35 cellular contexts compared by ENCODE assay signal in genomic region chr4:182219400-182219799, GRCh38. TPM values are rescaled to one million over a fixed set of nuclear protein-coding genes. Genes with fewer than 3 reads are reported as not detected.
A peak's percentile ranks its signal among the peaks of the same experiment; 100 is the strongest.
DNase-seq lines count a peak whose midpoint lies in the region; ATAC-seq, FAIRE-seq and TF ChIP-seq lines count a peak whose summit lies in the region.
"Had no signal": no experiment of that assay in that cellular context is flagged by ENCODE, and none has a peak within 500 bp of the region (broad histone marks: within the 10 kb centered on the region; RNA-seq: fewer than 3 reads in every experiment).

No MANE protein-coding gene starts in this region.

- H3K27ac ChIP-seq in astrocyte (ENCODE audit: low read depth, low read length) = peak overlapping the region; percentile 10
- H3K27ac ChIP-seq in CD8-positive, alpha-beta T cell (ENCODE audit: low read depth, low read length) = no peak overlapping the region
- H3K27ac ChIP-seq: BLaER1, lower lobe of right lung, parathyroid adenoma, right lobe of liver, thoracic aorta, uterus had no signal

- no peak overlapping the region for H2AFZ ChIP-seq in astrocyte (ENCODE audit: low read depth, low read length)
- H2AFZ ChIP-seq: parathyroid adenoma had no signal

- H3K36me3 ChIP-seq in astrocyte (ENCODE audit: insufficient read depth, low read length) = no peaks in the 10 kb centered on the region
- no peaks in the 10 kb centered on the region for H3K36me3 ChIP-seq in CD8-positive, alpha-beta T cell (ENCODE audit: insufficient read depth, low read length)
- H3K36me3 ChIP-seq: BLaER1, lower lobe of right lung, right lobe of liver, thoracic aorta, uterus had no signal

- TF ChIP-seq CTCF in astrocyte (IDR thresholded peaks at IDR 0.05; ENCODE audit: insufficient read depth, low read depth, low read length) (no peak), GM10248 (IDR thresholded peaks at IDR 0.05; ENCODE audit: control extremely low read depth, extremely low read depth, low read depth, missing control alignments) (no peak)
- no peak for TF ChIP-seq CTCF in CD8-positive, alpha-beta T cell (IDR thresholded peaks at IDR 0.05)

- FAIRE-seq in astrocyte (lab: Jason Lieb, UNC) = no peak
- FAIRE-seq: islet of Langerhans had no signal

- peaks cover 7% of the 10 kb centered on the region for H3K4me1 ChIP-seq in astrocyte (ENCODE audit: insufficient read depth, low read length)
- no peaks in the 10 kb centered on the region for H3K4me1 ChIP-seq in CD8-positive, alpha-beta T cell (ENCODE audit: insufficient read depth, low read length)
- H3K4me1 ChIP-seq: BLaER1, lower lobe of right lung, parathyroid adenoma, uterus had no signal

- POLR2A ChIA-PET in CD8-positive, alpha-beta T cell (lab: Charles Lee) = no interaction called here
- POLR2A ChIA-PET in GM10248 (lab: Yijun Ruan, JAX) = no interaction called here

- no peak overlapping the region for H3K9ac ChIP-seq in astrocyte (ENCODE audit: low read length)
- H3K9ac ChIP-seq: BLaER1, parathyroid adenoma had no signal

- peak overlapping the region; percentile 26 for H3K4me2 ChIP-seq in astrocyte (ENCODE audit: low read length)
- H3K4me2 ChIP-seq: BLaER1 had no signal

- H3K27me3 ChIP-seq in astrocyte (ENCODE audit: insufficient read depth, low read length) = no peaks in the 10 kb centered on the region
- H3K27me3 ChIP-seq in CD8-positive, alpha-beta T cell (ENCODE audit: insufficient read depth, low read length) = no peaks in the 10 kb centered on the region
- H3K27me3 ChIP-seq: BLaER1, right lobe of liver, uterus had no signal

- H4K20me1 ChIP-seq in astrocyte (ENCODE audit: insufficient read depth, low read length) = no peaks in the 10 kb centered on the region
- H4K20me1 ChIP-seq: BLaER1 had no signal

- intact Hi-C loops in CD8-positive, alpha-beta T cell (cut with DNase I, micrococcal nuclease) = no loop called here

- peak; percentile 55 for DNase-seq in EL
- peak; percentile 65 for DNase-seq in M059J (ENCODE audit: low read depth)
- DNase-seq in astrocyte (ENCODE audit: low read depth) = peak; percentile 64
- peak; percentile 69 for DNase-seq in iris pigment epithelial cell (ENCODE audit: low read depth)
- no peak for DNase-seq in DMS 273 (lab: John Stamatoyannopoulos, UW; ENCODE audit: unreplicated experiment)
- no peak for DNase-seq in CD8-positive, alpha-beta T cell
- DNase-seq in GM10248 (ENCODE audit: extremely low spot score) = no peak
- DNase-seq: activated naive CD4-positive, alpha-beta T cell treated with anti-CD3 and anti-CD28 coated beads, Interleukin-2, amount 10 ng/mL, durations not matched to agents 7 days and 5 days; anterior cingulate cortex; Caco-2; cerebellar nuclear complex; DMS79 treated with DMSO at 0.1 percent for 48 hours; foreskin melanocyte; HCEC 1CT; hippocampal formation; lower lobe of right lung; MM.1S; mucosa of descending colon; NCI-H1436; NCI-H2107; NCI-H510A; right lobe of liver; stimulated activated CD4-positive, alpha-beta T cell treated with anti-CD3 and anti-CD28 coated beads, Interleukin-4, amount 100 ng/mL, for 4 hours; stimulated activated naive CD4-positive, alpha-beta T cell treated with Interleukin-2 at 50 U/mL for 16 hours; uterus had no signal

- no peak overlapping the region for H3K4me3 Mint-ChIP-seq in astrocyte (ENCODE audit: unreplicated experiment)
- H3K4me3 Mint-ChIP-seq in CD8-positive, alpha-beta T cell = no peak overlapping the region
- H3K4me3 Mint-ChIP-seq: activated naive CD4-positive, alpha-beta T cell treated with anti-CD3 and anti-CD28 coated beads, Interleukin-2, amount 10 ng/mL, durations not matched to agents 7 days and 5 days; activated T-helper 1 cell treated with anti-CD3 and anti-CD28 coated beads, Interleukin-12 subunit alpha, Interleukin-12 subunit beta, Interleukin-2, Interleukin-4 antibody, amounts not matched to agents 30 ng/mL and 10 ng/mL and 1 ng/mL, durations not matched to agents 14 hours and 24 hours and 36 hours; nephron; WTC11 had no signal

- H3K4me1 Mint-ChIP-seq in astrocyte (ENCODE audit: low read depth, unreplicated experiment) = peaks cover 25% of the 10 kb centered on the region
- no peaks in the 10 kb centered on the region for H3K4me1 Mint-ChIP-seq in CD8-positive, alpha-beta T cell (ENCODE audit: low read depth)
- H3K4me1 Mint-ChIP-seq: activated naive CD4-positive, alpha-beta T cell treated with anti-CD3 and anti-CD28 coated beads, Interleukin-2, amount 10 ng/mL, durations not matched to agents 7 days and 5 days had no signal

- no peak for ATAC-seq in esophagus mucosa
- ATAC-seq in CD8-positive, alpha-beta T cell = no peak
- ATAC-seq: lower lobe of right lung, mucosa of descending colon, Panc1, right lobe of liver, WTC11 had no signal

- H3K9me3 Mint-ChIP-seq in astrocyte (ENCODE audit: unreplicated experiment) = no peaks in the 10 kb centered on the region
- no peaks in the 10 kb centered on the region for H3K9me3 Mint-ChIP-seq in CD8-positive, alpha-beta T cell
- H3K9me3 Mint-ChIP-seq: activated naive CD4-positive, alpha-beta T cell treated with anti-CD3 and anti-CD28 coated beads, Interleukin-2, amount 10 ng/mL, durations not matched to agents 7 days and 5 days; activated T-helper 1 cell treated with anti-CD3 and anti-CD28 coated beads, Interleukin-12 subunit alpha, Interleukin-12 subunit beta, Interleukin-2, Interleukin-4 antibody, amounts not matched to agents 30 ng/mL and 10 ng/mL and 1 ng/mL, durations not matched to agents 14 hours and 24 hours and 36 hours; nephron had no signal

- CTCF ChIA-PET in CD8-positive, alpha-beta T cell (lab: Charles Lee) = no interaction called here
- CTCF ChIA-PET in GM10248 (lab: Yijun Ruan, JAX) = interaction anchor here (1.2 kb wide), 1 partner anchor 12 kb away, joined by 4 read pairs; no protein-coding TSS in a partner anchor

- no peaks in the 10 kb centered on the region for H3K9me3 ChIP-seq in astrocyte (ENCODE audit: insufficient read depth, low read depth, low read length)
- H3K9me3 ChIP-seq in CD8-positive, alpha-beta T cell (ENCODE audit: low read length) = no peaks in the 10 kb centered on the region
- H3K9me3 ChIP-seq: BLaER1, Caco-2, lower lobe of right lung, mucosa of descending colon, thoracic aorta, uterus had no signal

- no peak overlapping the region for H3K4me3 ChIP-seq in astrocyte (ENCODE audit: insufficient read depth, low read depth, low read length)
- H3K4me3 ChIP-seq in CD8-positive, alpha-beta T cell (ENCODE audit: low read depth, low read length) = no peak overlapping the region
- H3K4me3 ChIP-seq: BLaER1, lower lobe of right lung, mucosa of descending colon, right lobe of liver, thoracic aorta, uterus had no signal

- no peaks in the 10 kb centered on the region for H3K36me3 Mint-ChIP-seq in astrocyte (ENCODE audit: low read depth, unreplicated experiment)
- no peaks in the 10 kb centered on the region for H3K36me3 Mint-ChIP-seq in CD8-positive, alpha-beta T cell
- H3K36me3 Mint-ChIP-seq: activated naive CD4-positive, alpha-beta T cell treated with anti-CD3 and anti-CD28 coated beads, Interleukin-2, amount 10 ng/mL, durations not matched to agents 7 days and 5 days; WTC11 had no signal

- H3K27ac Mint-ChIP-seq in astrocyte (ENCODE audit: unreplicated experiment) = no peak overlapping the region
- no peak overlapping the region for H3K27ac Mint-ChIP-seq in CD8-positive, alpha-beta T cell
- H3K27ac Mint-ChIP-seq: activated naive CD4-positive, alpha-beta T cell treated with anti-CD3 and anti-CD28 coated beads, Interleukin-2, amount 10 ng/mL, durations not matched to agents 7 days and 5 days; activated T-helper 1 cell treated with anti-CD3 and anti-CD28 coated beads, Interleukin-12 subunit alpha, Interleukin-12 subunit beta, Interleukin-2, Interleukin-4 antibody, amounts not matched to agents 30 ng/mL and 10 ng/mL and 1 ng/mL, durations not matched to agents 14 hours and 24 hours and 36 hours; nephron; WTC11 had no signal

- H3K27me3 Mint-ChIP-seq in astrocyte (ENCODE audit: low read depth, unreplicated experiment) = no peaks in the 10 kb centered on the region
- no peaks in the 10 kb centered on the region for H3K27me3 Mint-ChIP-seq in CD8-positive, alpha-beta T cell (ENCODE audit: low read depth)
- H3K27me3 Mint-ChIP-seq: activated naive CD4-positive, alpha-beta T cell treated with anti-CD3 and anti-CD28 coated beads, Interleukin-2, amount 10 ng/mL, durations not matched to agents 7 days and 5 days had no signal

- H3K79me2 ChIP-seq in astrocyte (ENCODE audit: insufficient read depth, low read length) = peaks cover 34% of the 10 kb centered on the region
- H3K79me2 ChIP-seq: parathyroid adenoma had no signal

RNA-seq across cellular contexts. Expression of gene TENM3, which starts 23.8 kb away (rescaled TPM):
- total RNA-seq in M059J (2014; rRNA removed; shearing (Covaris generic)) = 46.7 and 66.4 TPM in 2 replicates
- 127 TPM in 2 replicates for total RNA-seq in astrocyte
- total RNA-seq in esophagus mucosa = 3.6 TPM
- not detected for total RNA-seq in CD8-positive, alpha-beta T cell
- total RNA-seq: activated T-helper 1 cell treated with anti-CD3 and anti-CD28 coated beads, Interleukin-12 subunit alpha, Interleukin-12 subunit beta, Interleukin-2, Interleukin-4 antibody, amounts not matched to agents 30 ng/mL and 10 ng/mL and 1 ng/mL, durations not matched to agents 14 hours and 24 hours and 36 hours; T-helper 2 cell treated with Interferon-gamma antibody and Interleukin-4, amounts not matched to agents 100 ng/mL and 5 ng/mL, for 36 hours had no signal

Comparison
In these comparisons a context has a peak if more than half of its experiments do, and no peak if none do; other contexts are left out.
1. DNase-seq: peak in EL (single experiment), M059J (single experiment), astrocyte (single experiment) and iris pigment epithelial cell (single experiment); none in DMS 273 (single experiment), CD8-positive, alpha-beta T cell (0 of 7) and GM10248 (single experiment).
2. RNA of gene TENM3, which starts 23.8 kb away (total RNA-seq): 127 TPM in astrocyte and 46.7 to 66.4 TPM in M059J; 3.6 TPM in esophagus mucosa (single experiment) and not detected in CD8-positive, alpha-beta T cell; every median in the first group is over 10 times any median in the second.